In genomic region chr16:2117341-2117740, GRCh38 we compare ENCODE assay signal across 13 cellular contexts. TPM values are rescaled to one million over a fixed set of nuclear protein-coding genes. Genes with fewer than 3 reads are reported as not detected.
A peak's percentile ranks its signal among the peaks of the same experiment; 100 is the strongest.
DNase-seq lines count a peak whose midpoint lies in the region; ATAC-seq and TF ChIP-seq lines count a peak whose summit lies in the region.
"Not testable (repeated sequence)": the region's sequence is repeated elsewhere in the genome, so short reads cannot be mapped to it uniquely, and the experiment has no call there.
"Had no signal": no experiment of that assay in that cellular context is flagged by ENCODE, and none has a peak within 500 bp of the region (broad histone marks: within the 10 kb centered on the region; RNA-seq: fewer than 3 reads in every experiment).

No MANE protein-coding gene starts in this region.

- H4K20me1 ChIP-seq in osteoblast (ENCODE audit: insufficient read depth, low read length), result peaks cover 14% of the 10 kb centered on the region

- not testable (repeated sequence) for ATAC-seq in gastroesophageal sphincter, Right ventricle myocardium inferior, gastrocnemius medialis

- intact Hi-C loops in esophagus muscularis mucosa (cut with DNase I); Right ventricle myocardium inferior (cut with DNase I); left ventricle myocardium inferior (cut with micrococcal nuclease); sigmoid colon (cut with DNase I); gastrocnemius medialis (cut with DNase I; ENCODE audit: low total_unique reads): not testable (repeated sequence)

- H3K4me1 ChIP-seq in esophagus muscularis mucosa (peaks cover 26 to 66% (median 57%) of the 10 kb centered on the region in 4 donors), gastroesophageal sphincter (peaks cover 0 to 60% (median 22%) of the 10 kb centered on the region in 3 donors), left ventricle myocardium inferior (peaks cover 38% of the 10 kb centered on the region), sigmoid colon (peaks cover 0 to 47% (median 44%) of the 10 kb centered on the region in 4 donors), gastrocnemius medialis (peaks cover 37 to 54% of the 10 kb centered on the region in 2 donors)
- not testable (repeated sequence) for H3K4me1 ChIP-seq in osteoblast (ENCODE audit: insufficient read depth, low read length)

- in situ Hi-C loops in gastrocnemius medialis (cut with MboI; ENCODE audit: low sequenced_read_pairs in 4 of 4), result not testable (repeated sequence)

- H3K79me2 ChIP-seq in osteoblast (ENCODE audit: insufficient read depth, low read length), result peaks cover 49% of the 10 kb centered on the region

- H3K36me3 ChIP-seq in esophagus muscularis mucosa (peaks cover 5 to 48% (median 33%) of the 10 kb centered on the region in 4 donors), gastroesophageal sphincter (peaks cover 0 to 32% of the 10 kb centered on the region in 2 donors), left ventricle myocardium inferior (peaks cover 32% of the 10 kb centered on the region), sigmoid colon (peaks cover 14 to 37% (median 22%) of the 10 kb centered on the region in 4 donors), gastrocnemius medialis (peaks cover 0 to 16% of the 10 kb centered on the region in 2 donors)
- H3K36me3 ChIP-seq in osteoblast (ENCODE audit: insufficient read depth, low read length), result not testable (repeated sequence)

- WGBS in esophagus muscularis mucosa, result 86% methylated on average over 21 of the region's 25 CpGs
- WGBS in gastroesophageal sphincter (ENCODE audit: low coverage in 1 of 2), 2 donors, result no CpG with 5 or more reads among the region's 25 CpGs
- WGBS in sigmoid colon, 2 donors, result 87 to 94% methylated on average over 24 to 25 of the region's 25 CpGs

- DNase-seq in RWPE1 (ENCODE audit: low spot score); esophagus muscularis mucosa (ENCODE audit: extremely low spot score); left ventricle myocardium inferior; sigmoid colon; gastrocnemius medialis: not testable (repeated sequence)
- DNase-seq in Right ventricle myocardium inferior (ENCODE audit: missing footprints) (peak; percentile 21), osteoblast (ENCODE audit: insufficient read length, low spot score, missing footprints) (peak; percentile 18)

- not testable (repeated sequence) for H2AFZ ChIP-seq in osteoblast (ENCODE audit: low read length)

- POLR2A ChIA-PET in RWPE1 (lab: Yijun Ruan, JAX; ENCODE audit: low non-redundant PET), result not testable (repeated sequence)

- not testable (repeated sequence) for H3K9me3 ChIP-seq in esophagus muscularis mucosa; gastroesophageal sphincter; left ventricle myocardium inferior (replicated peaks); osteoblast (ENCODE audit: low read depth, low read length); sigmoid colon; gastrocnemius medialis

- not testable (repeated sequence) for TF ChIP-seq EP300 in esophagus muscularis mucosa (IDR thresholded peaks at IDR 0.05); gastroesophageal sphincter (IDR thresholded peaks at IDR 0.05); sigmoid colon (IDR thresholded peaks at IDR 0.05)

- H3K27me3 ChIP-seq in esophagus muscularis mucosa; gastroesophageal sphincter; left ventricle myocardium inferior (ENCODE audit: low read depth); osteoblast (ENCODE audit: insufficient read depth, low read length); sigmoid colon; gastrocnemius medialis: not testable (repeated sequence)

- TF ChIP-seq POLR2A in esophagus muscularis mucosa (IDR thresholded peaks at IDR 0.05; ENCODE audit: low read depth); gastroesophageal sphincter (IDR thresholded peaks at IDR 0.05); sigmoid colon (IDR thresholded peaks at IDR 0.05); gastrocnemius medialis (IDR thresholded peaks at IDR 0.05): not testable (repeated sequence)

- not testable (repeated sequence) for H3K4me3 ChIP-seq in esophagus muscularis mucosa; gastroesophageal sphincter; left ventricle myocardium inferior; osteoblast (ENCODE audit: insufficient read depth, low read length); sigmoid colon; gastrocnemius medialis

- TF ChIP-seq CTCF in RWPE1 (conservative IDR thresholded peaks at IDR 0.05; ENCODE audit: low read depth); esophagus muscularis mucosa (IDR thresholded peaks at IDR 0.05); gastroesophageal sphincter (IDR thresholded peaks at IDR 0.05); left ventricle myocardium inferior (IDR thresholded peaks at IDR 0.05; ENCODE audit: borderline replicate concordance); osteoblast (IDR thresholded peaks at IDR 0.05; ENCODE audit: extremely low read depth, low read depth, low read length); sigmoid colon (IDR thresholded peaks at IDR 0.05); gastrocnemius medialis (IDR thresholded peaks at IDR 0.05 in 4 of 5, conservative IDR thresholded peaks at IDR 0.05 in 1 of 5): not testable (repeated sequence)

- H3K27ac ChIP-seq in RWPE1 (peak overlapping the region; percentile 61), esophagus muscularis mucosa (replicated peaks in 1 of 4) (peak overlapping the region; percentile 23 to 66 (median 50)), gastroesophageal sphincter (peak overlapping the region in 3 of 4 donors; percentile 61 to 72 (median 67)), left ventricle myocardium inferior (replicated peaks) (peak overlapping the region; percentile 37), sigmoid colon (peak overlapping the region; percentile 37 to 65 (median 47)), gastrocnemius medialis (peak overlapping the region in 3 of 4 donors; percentile 10 to 72 (median 47))
- H3K27ac ChIP-seq in osteoblast (ENCODE audit: low read depth, low read length), result not testable (repeated sequence)

- not testable (repeated sequence) for H3K4me2 ChIP-seq in osteoblast (ENCODE audit: insufficient read depth, low read length)

- CTCF ChIA-PET in RWPE1 (lab: Yijun Ruan, JAX), result not testable (repeated sequence)

RNA-seq across cellular contexts. Expression of gene PKD1, which starts 18.4 kb away (rescaled TPM):
- 100 to 1,000 TPM; 297 to 459 (median 366) TPM for total RNA-seq in esophagus muscularis mucosa
- total RNA-seq in gastroesophageal sphincter, result 100 to 1,000 TPM; 181 to 492 (median 352) TPM
- 85.8 TPM for total RNA-seq in Right ventricle myocardium inferior
- total RNA-seq in left ventricle myocardium inferior, result 83.9 TPM
- total RNA-seq in osteoblast, result 139 and 180 TPM in 2 replicates
- total RNA-seq in sigmoid colon, result 100 to 1,000 TPM in 2 of 4 donors, 10 to 100 TPM in 2; 81.6 to 372 (median 134) TPM
- polyA plus RNA-seq in sigmoid colon, result 10 to 100 TPM; 10.6 to 61.4 (median 11.4) TPM
- total RNA-seq in gastrocnemius medialis, result 100 to 1,000 TPM; 168 to 376 (median 339) TPM

RNA-seq across cellular contexts. Expression of gene RAB26, which starts 31.1 kb away (rescaled TPM):
- total RNA-seq in esophagus muscularis mucosa, result not detected
- 1 to 10 TPM in 1 of 4 donors, under 1 TPM in 1, not detected in 2; 0.39 to 1.0 TPM for total RNA-seq in gastroesophageal sphincter
- 0.87 TPM for total RNA-seq in Right ventricle myocardium inferior
- total RNA-seq in left ventricle myocardium inferior, result 1.7 TPM
- 0.36 and 0.59 TPM in 2 replicates for total RNA-seq in osteoblast
- total RNA-seq in sigmoid colon, result 1 to 10 TPM in 2 of 4 donors, under 1 TPM in 1, not detected in 1; 0.68 to 3.0 (median 1.8) TPM
- polyA plus RNA-seq in sigmoid colon, result 10 to 100 TPM; 13.9 to 18.8 (median 16.2) TPM
- total RNA-seq in gastrocnemius medialis, result 1 to 10 TPM in 2 of 4 donors, not detected in 2; 1.3 to 4.2 TPM
- total RNA-seq: A172; CD4-positive, alpha-beta T cell; CD4-positive, CD25-positive, alpha-beta regulatory T cell; CD8-positive, alpha-beta T cell had no signal
- polyA plus RNA-seq: CD14-positive monocyte had no signal

RNA-seq across cellular contexts. Expression of gene TRAF7, which starts 38.2 kb away (rescaled TPM):
- total RNA-seq in esophagus muscularis mucosa (10 to 100 TPM; 42.6 to 64.5 (median 54.3) TPM), gastroesophageal sphincter (10 to 100 TPM; 36.3 to 70.1 (median 56.3) TPM), Right ventricle myocardium inferior (27.3 TPM), left ventricle myocardium inferior (26.0 TPM), osteoblast (49.5 and 56.1 TPM in 2 replicates), sigmoid colon (10 to 100 TPM; 30.3 to 46.3 (median 34.9) TPM), gastrocnemius medialis (10 to 100 TPM; 39.5 to 71.4 (median 55.9) TPM)
- polyA plus RNA-seq in sigmoid colon, result 10 to 100 TPM; 45.0 to 65.1 (median 63.6) TPM
